In the genomic region with DNA sequence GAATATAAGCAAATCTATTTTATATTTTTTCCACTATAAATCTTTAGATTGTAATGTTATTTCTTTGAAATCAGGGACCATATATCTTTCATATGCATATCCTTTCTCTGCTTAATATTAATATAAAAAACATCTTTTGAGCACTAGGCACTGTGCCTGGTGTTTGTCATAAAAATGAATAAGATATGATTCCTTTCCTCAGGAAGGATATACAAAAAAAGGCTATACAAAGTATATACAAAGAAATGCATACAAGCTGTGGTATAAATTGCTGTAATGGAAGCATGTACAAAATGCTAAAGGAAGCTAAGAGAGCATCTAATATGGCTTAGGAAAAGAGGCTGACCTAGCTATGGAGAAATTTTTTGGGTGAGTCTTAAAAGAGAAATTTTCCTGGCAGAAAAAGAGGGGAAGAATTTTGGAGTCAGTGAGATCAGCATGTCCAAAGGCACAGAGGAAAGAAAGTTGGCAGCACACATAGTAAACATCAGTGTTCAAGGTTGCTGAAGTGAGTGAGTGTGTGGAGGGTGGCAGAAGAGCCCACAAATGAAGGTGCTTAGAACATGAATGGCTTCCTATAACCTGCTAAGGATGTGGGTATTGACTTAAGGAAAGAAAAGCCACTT, we compare ENCODE assay signal across 23 cellular contexts.
A peak's percentile ranks its signal among the peaks of the same experiment; 100 is the strongest.
DNase-seq lines count a peak whose midpoint lies in the region; ATAC-seq and TF ChIP-seq lines count a peak whose summit lies in the region.
"Had no signal": no experiment of that assay in that cellular context is flagged by ENCODE, and none has a peak within 500 bp of the region (broad histone marks: within the 10 kb centered on the region; RNA-seq: fewer than 3 reads in every experiment).

No MANE protein-coding gene starts in this region.

- H3K4me1 ChIP-seq in neural progenitor cell = no peaks in the 10 kb centered on the region
- H3K4me1 ChIP-seq: body of pancreas had no signal

- no peak overlapping the region for H3K4me2 ChIP-seq in neural progenitor cell

- H3K9ac ChIP-seq in neural progenitor cell = no peak overlapping the region

- peaks cover 4% of the 10 kb centered on the region for H3K4me1 Mint-ChIP-seq in neural progenitor cell
- H3K4me1 Mint-ChIP-seq in stimulated activated effector memory CD8-positive, alpha-beta T cell treated with anti-CD3 and anti-CD28 coated beads, Interleukin-12 subunit alpha, Interleukin-12 subunit beta, amount 100 ng/mL, for 72 hours = no peaks in the 10 kb centered on the region
- H3K4me1 Mint-ChIP-seq: activated CD4-positive, alpha-beta T cell treated with anti-CD3 and anti-CD28 coated beads, Interleukin-2, amount 10 ng/mL, durations not matched to agents 24 days and 14 days; naive thymus-derived CD8-positive, alpha-beta T cell; stimulated activated memory B cell treated with anti-CD40 and anti-IgM and Interleukin-4, amounts not matched to agents 10 μg/mL and 1 μg/mL and 100 μg/mL, for 72 hours had no signal

- TF ChIP-seq CTCF in choroid plexus epithelial cell (conservative IDR thresholded peaks at IDR 0.05; ENCODE audit: low read depth, low read length) (no peak), neural progenitor cell (IDR thresholded peaks at IDR 0.05) (no peak)

- H3K27ac ChIP-seq in neural progenitor cell = no peak overlapping the region
- H3K27ac ChIP-seq: body of pancreas, ovary, Peyer's patch had no signal

- no peaks in the 10 kb centered on the region for H3K27me3 ChIP-seq in neural progenitor cell
- H3K27me3 ChIP-seq: body of pancreas, ovary, Peyer's patch had no signal

- H3K4me3 ChIP-seq in choroid plexus epithelial cell (ENCODE audit: low read depth, low read length) = no peak overlapping the region
- no peak overlapping the region for H3K4me3 ChIP-seq in neural progenitor cell
- H3K4me3 ChIP-seq: body of pancreas, ovary, Peyer's patch had no signal

- ATAC-seq in left cardiac atrium = peak; percentile 74 to 81
- ATAC-seq in stimulated activated effector memory CD8-positive, alpha-beta T cell treated with anti-CD3 and anti-CD28 coated beads, Interleukin-12 subunit alpha, Interleukin-12 subunit beta, amount 100 ng/mL, for 72 hours = no peak
- ATAC-seq: activated naive CD4-positive, alpha-beta T cell treated with anti-CD3 and anti-CD28 coated beads, Interleukin-2, amount 50 U/mL, for 72 hours; body of pancreas; naive thymus-derived CD8-positive, alpha-beta T cell; stimulated activated memory B cell treated with anti-CD40 and anti-IgM and Interleukin-4, amounts not matched to agents 10 μg/mL and 1 μg/mL and 100 μg/mL, for 72 hours had no signal

- H3K9me3 ChIP-seq in neural progenitor cell (ENCODE audit: low read depth) = no peaks in the 10 kb centered on the region
- H3K9me3 ChIP-seq: body of pancreas, ovary, Peyer's patch had no signal

- H3K9me3 Mint-ChIP-seq in neural progenitor cell = peaks cover 13% of the 10 kb centered on the region
- no peaks in the 10 kb centered on the region for H3K9me3 Mint-ChIP-seq in stimulated activated effector memory CD8-positive, alpha-beta T cell treated with anti-CD3 and anti-CD28 coated beads, Interleukin-12 subunit alpha, Interleukin-12 subunit beta, amount 100 ng/mL, for 72 hours
- H3K9me3 Mint-ChIP-seq: activated CD4-positive, alpha-beta T cell treated with anti-CD3 and anti-CD28 coated beads, Interleukin-2, amount 10 ng/mL, durations not matched to agents 24 days and 14 days; dendritic cell treated with granulocyte-macrophage colony-stimulating factor and Interleukin-4, amounts not matched to agents 40 ng/mL and 50 ng/mL, for 4 days; naive thymus-derived CD8-positive, alpha-beta T cell; stimulated activated memory B cell treated with anti-CD40 and anti-IgM and Interleukin-4, amounts not matched to agents 10 μg/mL and 1 μg/mL and 100 μg/mL, for 72 hours had no signal

- H2AFZ ChIP-seq in neural progenitor cell (replicated peaks) = no peak overlapping the region

- no peaks in the 10 kb centered on the region for H3K27me3 Mint-ChIP-seq in neural progenitor cell (ENCODE audit: insufficient read depth, low read depth)
- H3K27me3 Mint-ChIP-seq: activated CD4-positive, alpha-beta T cell treated with anti-CD3 and anti-CD28 coated beads, Interleukin-2, amount 10 ng/mL, durations not matched to agents 24 days and 14 days; dendritic cell treated with granulocyte-macrophage colony-stimulating factor and Interleukin-4, amounts not matched to agents 40 ng/mL and 50 ng/mL, for 4 days; stimulated activated memory B cell treated with anti-CD40 and anti-IgM and Interleukin-4, amounts not matched to agents 10 μg/mL and 1 μg/mL and 100 μg/mL, for 72 hours had no signal

- DNase-seq in GM03348 (ENCODE audit: low spot score) = peak; percentile 19
- DNase-seq in choroid plexus epithelial cell (ENCODE audit: low read depth) = peak; percentile 6
- no peak for DNase-seq in left cardiac atrium
- peak; percentile 41 for DNase-seq in pulmonary artery endothelial cell (ENCODE audit: low read depth, low spot score)
- no peak for DNase-seq in COLO668 (lab: John Stamatoyannopoulos, UW; ENCODE audit: unreplicated experiment)
- no peak for DNase-seq in hippocampal formation (lab: John Stamatoyannopoulos, UW)
- no peak for DNase-seq in neural progenitor cell (ENCODE audit: low spot score)
- no peak for DNase-seq in stimulated activated effector memory CD8-positive, alpha-beta T cell treated with anti-CD3 and anti-CD28 coated beads, Interleukin-12 subunit alpha, Interleukin-12 subunit beta, amount 100 ng/mL, for 72 hours (ENCODE audit: low spot score in 2 of 2)
- DNase-seq: activated CD4-positive, alpha-beta T cell treated with anti-CD3 and anti-CD28 coated beads, Interleukin-2, amount 10 ng/mL, durations not matched to agents 24 days and 14 days; body of pancreas; H7; kidney glomerular epithelial cell; naive thymus-derived CD8-positive, alpha-beta T cell; NCI-H146; NCI-H2171; NCI-H524; Peyer's patch; stimulated activated CD4-positive, alpha-beta T cell treated with anti-CD3 and anti-CD28 coated beads, Interleukin-1b, Interleukin-23, amount 100 ng/mL, for 48 hours had no signal

- H3K27ac Mint-ChIP-seq in neural progenitor cell = no peak overlapping the region
- H3K27ac Mint-ChIP-seq in stimulated activated effector memory CD8-positive, alpha-beta T cell treated with anti-CD3 and anti-CD28 coated beads, Interleukin-12 subunit alpha, Interleukin-12 subunit beta, amount 100 ng/mL, for 72 hours = no peak overlapping the region
- H3K27ac Mint-ChIP-seq: activated CD4-positive, alpha-beta T cell treated with anti-CD3 and anti-CD28 coated beads, Interleukin-2, amount 10 ng/mL, durations not matched to agents 24 days and 14 days; activated naive CD4-positive, alpha-beta T cell treated with anti-CD3 and anti-CD28 coated beads, Interleukin-2, amount 50 U/mL, for 72 hours; CD14-positive monocyte; dendritic cell treated with granulocyte-macrophage colony-stimulating factor and Interleukin-4, amounts not matched to agents 40 ng/mL and 50 ng/mL, for 4 days; naive thymus-derived CD8-positive, alpha-beta T cell; stimulated activated memory B cell treated with anti-CD40 and anti-IgM and Interleukin-4, amounts not matched to agents 10 μg/mL and 1 μg/mL and 100 μg/mL, for 72 hours had no signal

- no peaks in the 10 kb centered on the region for H3K79me2 ChIP-seq in neural progenitor cell (ENCODE audit: low read depth)

- intact Hi-C loops in left cardiac atrium (cut with DNase I) = no loop called here

- H3F3A ChIP-seq in neural progenitor cell (ENCODE audit: low read depth) = no peaks in the 10 kb centered on the region

- H4K20me1 ChIP-seq in neural progenitor cell (ENCODE audit: low read depth) = no peaks in the 10 kb centered on the region

- peaks cover 1% of the 10 kb centered on the region for H3K36me3 Mint-ChIP-seq in neural progenitor cell
- no peaks in the 10 kb centered on the region for H3K36me3 Mint-ChIP-seq in stimulated activated effector memory CD8-positive, alpha-beta T cell treated with anti-CD3 and anti-CD28 coated beads, Interleukin-12 subunit alpha, Interleukin-12 subunit beta, amount 100 ng/mL, for 72 hours
- H3K36me3 Mint-ChIP-seq: activated naive CD4-positive, alpha-beta T cell treated with anti-CD3 and anti-CD28 coated beads, Interleukin-2, amount 50 U/mL, for 72 hours; CD14-positive monocyte; naive thymus-derived CD8-positive, alpha-beta T cell; stimulated activated memory B cell treated with anti-CD40 and anti-IgM and Interleukin-4, amounts not matched to agents 10 μg/mL and 1 μg/mL and 100 μg/mL, for 72 hours had no signal

- H3K4me3 Mint-ChIP-seq in neural progenitor cell = no peak overlapping the region
- no peak overlapping the region for H3K4me3 Mint-ChIP-seq in stimulated activated effector memory CD8-positive, alpha-beta T cell treated with anti-CD3 and anti-CD28 coated beads, Interleukin-12 subunit alpha, Interleukin-12 subunit beta, amount 100 ng/mL, for 72 hours
- H3K4me3 Mint-ChIP-seq: activated CD4-positive, alpha-beta T cell treated with anti-CD3 and anti-CD28 coated beads, Interleukin-2, amount 10 ng/mL, durations not matched to agents 24 days and 14 days; CD14-positive monocyte; dendritic cell treated with granulocyte-macrophage colony-stimulating factor and Interleukin-4, amounts not matched to agents 40 ng/mL and 50 ng/mL, for 4 days; naive thymus-derived CD8-positive, alpha-beta T cell; stimulated activated memory B cell treated with anti-CD40 and anti-IgM and Interleukin-4, amounts not matched to agents 10 μg/mL and 1 μg/mL and 100 μg/mL, for 72 hours had no signal

- H3K36me3 ChIP-seq in neural progenitor cell = no peaks in the 10 kb centered on the region
- H3K36me3 ChIP-seq: ovary, Peyer's patch had no signal

Comparison
In these comparisons a context has a peak if more than half of its experiments do, and no peak if none do; other contexts are left out.
1. DNase-seq: peak in GM03348 (single experiment), choroid plexus epithelial cell (single experiment) and pulmonary artery endothelial cell (single experiment); none in left cardiac atrium (single experiment), COLO668 (single experiment), hippocampal formation (0 of 2), neural progenitor cell (single experiment) and stimulated activated effector memory CD8-positive, alpha-beta T cell treated with anti-CD3 and anti-CD28 coated beads, Interleukin-12 subunit alpha, Interleukin-12 subunit beta, amount 100 ng/mL, for 72 hours (0 of 2).